1 cellular context compared by ENCODE assay signal in genomic region chr2:189168876-189169499, GRCh38.
TF ChIP-seq lines count a peak whose summit lies in the region.

No MANE protein-coding gene starts in this region.

TF ChIP-seq in H1, 55 proteins besides CTCF, POLR2A, EP300 and RAD21:
- TF ChIP-seq HDAC6 (IDR thresholded peaks at IDR 0.05; ENCODE audit: low read depth, low read length) (no peak), TCF12 (IDR thresholded peaks at IDR 0.05; ENCODE audit: low read depth, low read length) (no peak), CTBP2 (IDR thresholded peaks at IDR 0.05; ENCODE audit: borderline replicate concordance, insufficient read depth, insufficient read length, low read length) (no peak), GTF2F1 (IDR thresholded peaks at IDR 0.05; ENCODE audit: borderline replicate concordance, low read depth, low read length) (no peak), SIX5 (IDR thresholded peaks at IDR 0.05; ENCODE audit: low read depth, low read length) (no peak), POLR2AphosphoS5 (IDR thresholded peaks at IDR 0.05; ENCODE audit: low read depth, low read length) (no peak), CHD7 (IDR thresholded peaks at IDR 0.05; ENCODE audit: insufficient replicate concordance, low read length) (no peak), RXRA (IDR thresholded peaks at IDR 0.05; ENCODE audit: insufficient read depth, low read depth, low read length) (no peak), POU5F1 (IDR thresholded peaks at IDR 0.05; ENCODE audit: low read depth, low read length) (no peak), CBX8 (IDR thresholded peaks at IDR 0.05; ENCODE audit: borderline replicate concordance, low read depth, low read length) (no peak), MAX (IDR thresholded peaks at IDR 0.05) (no peak), ATF3 (IDR thresholded peaks at IDR 0.05; ENCODE audit: insufficient read depth, low read depth, low read length) (no peak), CREB1 (IDR thresholded peaks at IDR 0.05) (no peak)
